ENCODE assay signal across 1 cellular context in genomic region chr9:94916956-94917355, GRCh38.
TF ChIP-seq lines count a peak whose summit lies in the region.

No MANE protein-coding gene starts in this region.

TF ChIP-seq in HCT116, 20 proteins besides CTCF, POLR2A, EP300 and RAD21 (continued from another document):
- TF ChIP-seq MAX (IDR thresholded peaks at IDR 0.05) = peak; percentile 30; the same call in 1 of the 2 replicates
- no peak for TF ChIP-seq ZNF274 (IDR thresholded peaks at IDR 0.05; ENCODE audit: low read depth, low read length)
- TF ChIP-seq SRF (IDR thresholded peaks at IDR 0.05; ENCODE audit: low read depth) = peak; percentile 69; the same call in 1 of the 2 replicates
- peak; percentile 55 for TF ChIP-seq SP1 (IDR thresholded peaks at IDR 0.05; ENCODE audit: low read depth)
